Comparison of ENCODE assay signal across 28 cellular contexts in genomic region chr6:99867026-99867425, GRCh38.
"Had no signal": no experiment of that assay in that cellular context is flagged by ENCODE, and none has a peak within 500 bp of the region (broad histone marks: within the 10 kb centered on the region; RNA-seq: fewer than 3 reads in every experiment).

No MANE protein-coding gene starts in this region.

- H3K4me1 ChIP-seq: adrenal gland, ascending aorta, prostate gland, testis, uterus had no signal

- H3K4me1 Mint-ChIP-seq: activated T-helper 17 cell treated with anti-CD3 and anti-CD28 coated beads, Interleukin-2, amount 50 U/mL, for 72 hours; nephron had no signal

- H3K36me3 ChIP-seq: adrenal gland, ascending aorta, brain microvascular endothelial cell, neutrophil, ovary, prostate gland, uterus had no signal

- H3K4me3 ChIP-seq: adrenal gland, ascending aorta, ovary, prostate gland, testis, uterus had no signal

- H3K27ac Mint-ChIP-seq: activated naive CD8-positive, alpha-beta T cell; activated T-cell treated with anti-CD3 and anti-CD28 coated beads, Interleukin-2, amount 50 U/mL, for 24 hours; activated T-helper 17 cell treated with anti-CD3 and anti-CD28 coated beads, Interleukin-2, amount 50 U/mL, for 72 hours; nephron; stimulated activated naive B cell treated with anti-CD40 and anti-IgM and Interleukin-4, amounts not matched to agents 10 μg/mL and 1 μg/mL and 100 μg/mL, for 72 hours; WTC11 had no signal

- H3K27ac ChIP-seq: adrenal gland, ascending aorta, brain microvascular endothelial cell, neutrophil, ovary, prostate gland, testis, uterus had no signal

- H3K36me3 Mint-ChIP-seq: activated naive CD8-positive, alpha-beta T cell; stimulated activated naive B cell treated with anti-CD40 and anti-IgM and Interleukin-4, amounts not matched to agents 10 μg/mL and 1 μg/mL and 100 μg/mL, for 72 hours; WTC11 had no signal

- H3K4me3 Mint-ChIP-seq: activated naive CD8-positive, alpha-beta T cell; activated T-cell treated with anti-CD3 and anti-CD28 coated beads, Interleukin-2, amount 50 U/mL, for 24 hours; activated T-helper 17 cell treated with anti-CD3 and anti-CD28 coated beads, Interleukin-2, amount 50 U/mL, for 72 hours; nephron; stimulated activated naive B cell treated with anti-CD40 and anti-IgM and Interleukin-4, amounts not matched to agents 10 μg/mL and 1 μg/mL and 100 μg/mL, for 72 hours; WTC11 had no signal

- ATAC-seq: activated T-helper 17 cell treated with anti-CD3 and anti-CD28 coated beads, Interleukin-2, amount 50 U/mL, for 72 hours; esophagus mucosa; left cardiac atrium; stimulated activated naive B cell treated with anti-CD40 and anti-IgM and Interleukin-4, amounts not matched to agents 10 μg/mL and 1 μg/mL and 100 μg/mL, for 72 hours; WTC11 had no signal

- H3K27me3 ChIP-seq: adrenal gland, ascending aorta, ovary, testis, uterus had no signal

- DNase-seq: activated CD4-positive, alpha-beta T cell treated with anti-CD3 and anti-CD28 coated beads, Interleukin-2, amount 50 U/mL, for 4 hours; activated CD8-positive, alpha-beta memory T cell treated with anti-CD3 and anti-CD28 coated beads for 24 hours; activated CD8-positive, alpha-beta memory T cell treated with anti-CD3 and anti-CD28 coated beads, Interleukin-2, amount 50 U/mL, for 4 hours; activated naive CD4-positive, alpha-beta T cell; activated T-cell treated with anti-CD3 and anti-CD28 coated beads, Interleukin-2, amount 50 U/mL, for 24 hours; adrenal gland; brain microvascular endothelial cell; central memory CD4-positive, alpha-beta T cell; effector memory CD4-positive, alpha-beta T cell; hypothalamus; islet precursor cell; left cardiac atrium; mesenchymal stem cell; ovary; stimulated activated CD4-positive, alpha-beta T cell treated with anti-CD3 and anti-CD28 coated beads, Interleukin-2, amount 100 ng/mL, for 48 hours; stimulated activated CD8-positive, alpha-beta memory T cell treated with anti-CD3 and anti-CD28 coated beads, Interleukin-4, amount 100 ng/mL, for 48 hours; stimulated activated naive B cell treated with anti-CD40 and anti-IgM and Interleukin-4, amounts not matched to agents 10 μg/mL and 1 μg/mL and 100 μg/mL, for 72 hours; testis; trophoblast cell; uterus had no signal

- H3K9me3 ChIP-seq: adrenal gland, ascending aorta, neutrophil, ovary, prostate gland, testis, uterus had no signal

- H3K9me3 Mint-ChIP-seq: activated T-cell treated with anti-CD3 and anti-CD28 coated beads, Interleukin-2, amount 50 U/mL, for 24 hours; activated T-helper 17 cell treated with anti-CD3 and anti-CD28 coated beads, Interleukin-2, amount 50 U/mL, for 72 hours; nephron; stimulated activated naive B cell treated with anti-CD40 and anti-IgM and Interleukin-4, amounts not matched to agents 10 μg/mL and 1 μg/mL and 100 μg/mL, for 72 hours; WTC11 had no signal
